In the genomic region with DNA sequence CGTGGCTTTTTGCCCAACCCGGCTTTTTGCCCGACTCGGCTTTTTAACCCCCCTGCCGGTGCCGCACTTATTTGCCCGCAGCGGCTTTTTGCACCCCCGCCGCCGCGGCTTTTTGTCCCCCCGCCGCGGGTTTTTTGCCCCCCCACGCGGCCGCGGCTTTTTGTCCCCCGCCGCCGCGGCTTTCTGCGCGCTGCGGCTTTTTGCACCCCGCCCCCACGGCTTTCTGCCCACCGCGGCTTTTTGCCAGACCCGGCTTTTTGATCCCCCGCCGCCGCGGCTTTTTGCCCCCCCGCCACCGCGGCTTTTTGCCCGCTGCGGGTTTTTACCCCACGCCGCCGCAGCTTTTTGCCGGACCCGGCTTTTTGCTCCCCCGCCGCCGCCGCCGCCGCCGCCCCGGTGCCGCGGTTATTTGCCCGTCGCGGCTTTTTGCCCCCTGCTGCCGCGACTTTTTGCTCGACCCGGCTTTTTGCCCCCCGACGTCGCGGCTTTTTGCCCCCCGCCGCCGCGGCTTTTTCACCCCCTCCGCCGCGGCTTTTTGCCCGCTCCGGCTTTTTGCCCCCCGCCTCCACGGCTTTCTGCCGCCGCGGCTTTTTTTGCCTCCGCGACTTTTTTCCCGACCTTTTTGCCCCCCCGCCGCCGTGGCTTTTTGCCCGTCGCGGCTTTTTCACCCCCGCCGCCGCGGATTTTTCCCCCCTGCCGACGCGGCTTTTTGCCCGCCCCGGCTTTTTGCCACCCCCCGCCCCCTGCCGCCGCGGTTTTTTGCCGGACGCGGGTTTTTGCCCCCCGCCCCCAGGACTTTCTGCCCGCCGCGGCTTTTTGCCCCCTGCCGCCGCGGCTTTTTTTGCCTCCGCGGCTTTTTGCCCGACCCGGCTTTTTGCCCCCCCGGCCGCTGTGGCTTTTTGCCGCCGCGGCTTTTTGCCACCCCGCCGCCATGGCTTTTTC, we compare ENCODE assay signal across 8 cellular contexts.
DNase-seq lines count a peak whose midpoint lies in the region; ATAC-seq and TF ChIP-seq lines count a peak whose summit lies in the region.

No MANE protein-coding gene starts in this region.

- H3K4me1 ChIP-seq in mucosa of descending colon (ENCODE audit: low read depth), result peaks cover 14% of the 10 kb centered on the region

- TF ChIP-seq EP300 in Ishikawa (IDR thresholded peaks at IDR 0.05; ENCODE audit: borderline replicate concordance), result no peak; the same call in 1 of the 2 replicates

- H3K4me3 ChIP-seq in AG10803 (ENCODE audit: low read length) (peak overlapping the region; percentile 33), mucosa of descending colon (no peak overlapping the region)

- no peaks in the 10 kb centered on the region for H3K36me3 ChIP-seq in mucosa of descending colon (ENCODE audit: low read depth)

- no peak for DNase-seq in AG10803 (ENCODE audit: low read depth)
- DNase-seq in dermis blood vessel endothelial cell, result peak; percentile 17
- peak in 2 of 3 donors; percentile 50 to 64 for DNase-seq in mucosa of descending colon
- DNase-seq in activated CD4-positive, CD25-positive, alpha-beta regulatory T cell (lab: John Stamatoyannopoulos, UW), result no peak
- no peak for DNase-seq in stimulated activated CD4-positive, alpha-beta T cell treated with anti-CD3 and anti-CD28 coated beads, Interleukin-1b, Interleukin-23, amount 100 ng/mL, for 48 hours

- TF ChIP-seq RAD21 in Ishikawa (IDR thresholded peaks at IDR 0.05; ENCODE audit: low read depth), result no peak

- H3K9me3 ChIP-seq in mucosa of descending colon, result no peaks in the 10 kb centered on the region

- TF ChIP-seq CTCF in AG10803 (conservative IDR thresholded peaks at IDR 0.05; ENCODE audit: low read length) (no peak), mucosa of descending colon (IDR thresholded peaks at IDR 0.05) (no peak)

- intact Hi-C loops in mucosa of descending colon (cut with DNase I, micrococcal nuclease), result no loop called here

- no peak for ATAC-seq in mucosa of descending colon
- ATAC-seq in GM21723 (IDR thresholded peaks at IDR 0.05; ENCODE audit: unreplicated experiment), result no peak
- ATAC-seq in HG02884 (IDR thresholded peaks at IDR 0.05; ENCODE audit: unreplicated experiment), result no peak

TF ChIP-seq in Ishikawa, 13 proteins besides CTCF, POLR2A, EP300 and RAD21:
- TF ChIP-seq FOXM1 (IDR thresholded peaks at IDR 0.05; ENCODE audit: borderline replicate concordance, low read depth) (no peak), ZBTB7A (IDR thresholded peaks at IDR 0.05; ENCODE audit: low read depth) (peak; percentile 62; the same call in 1 of the 2 replicates)
- TF ChIP-seq, protein P1, sequence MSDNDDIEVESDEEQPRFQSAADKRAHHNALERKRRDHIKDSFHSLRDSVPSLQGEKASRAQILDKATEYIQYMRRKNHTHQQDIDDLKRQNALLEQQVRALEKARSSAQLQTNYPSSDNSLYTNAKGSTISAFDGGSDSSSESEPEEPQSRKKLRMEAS (IDR thresholded peaks at IDR 0.05), result no peak

Comparison
In these comparisons a context has a peak if more than half of its experiments do, and no peak if none do; other contexts are left out.
1. DNase-seq: peak in dermis blood vessel endothelial cell (single experiment) and mucosa of descending colon (2 of 3); none in AG10803 (single experiment), activated CD4-positive, CD25-positive, alpha-beta regulatory T cell (0 of 4) and stimulated activated CD4-positive, alpha-beta T cell treated with anti-CD3 and anti-CD28 coated beads, Interleukin-1b, Interleukin-23, amount 100 ng/mL, for 48 hours (single experiment).